Comparison of ENCODE assay signal across 6 cellular contexts in the genomic region with DNA sequence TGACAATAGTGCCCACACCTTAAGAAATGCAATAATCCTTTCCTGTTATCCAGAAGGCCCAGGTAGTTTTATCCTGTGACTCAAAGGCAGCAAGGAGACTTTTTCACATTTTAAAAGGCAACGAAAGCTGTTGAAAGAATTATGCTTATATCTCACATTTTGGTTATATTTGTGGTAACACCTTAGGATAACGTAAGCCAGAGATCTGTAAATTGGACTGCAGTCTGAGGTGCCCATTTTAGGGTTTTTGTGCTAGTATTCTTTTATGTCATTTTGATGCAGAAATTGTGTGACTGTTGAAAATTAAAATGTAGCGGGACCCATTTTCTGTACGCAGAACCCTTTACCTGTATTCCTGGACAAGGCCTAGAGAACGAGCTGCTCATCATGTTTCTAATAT.
"Had no signal": no experiment of that assay in that cellular context is flagged by ENCODE, and none has a peak within 500 bp of the region (broad histone marks: within the 10 kb centered on the region; RNA-seq: fewer than 3 reads in every experiment).

No MANE protein-coding gene starts in this region.

- H3K9ac ChIP-seq: KMS-11 had no signal

- H3K27ac ChIP-seq: HL-60, KMS-11 had no signal

- FAIRE-seq: HepG2, HTR-8/SVneo had no signal

- H3K4me2 ChIP-seq: KMS-11 had no signal

- DNase-seq: KBM-7, KG1 had no signal

- ATAC-seq: HepG2 had no signal
